In the genomic region with DNA sequence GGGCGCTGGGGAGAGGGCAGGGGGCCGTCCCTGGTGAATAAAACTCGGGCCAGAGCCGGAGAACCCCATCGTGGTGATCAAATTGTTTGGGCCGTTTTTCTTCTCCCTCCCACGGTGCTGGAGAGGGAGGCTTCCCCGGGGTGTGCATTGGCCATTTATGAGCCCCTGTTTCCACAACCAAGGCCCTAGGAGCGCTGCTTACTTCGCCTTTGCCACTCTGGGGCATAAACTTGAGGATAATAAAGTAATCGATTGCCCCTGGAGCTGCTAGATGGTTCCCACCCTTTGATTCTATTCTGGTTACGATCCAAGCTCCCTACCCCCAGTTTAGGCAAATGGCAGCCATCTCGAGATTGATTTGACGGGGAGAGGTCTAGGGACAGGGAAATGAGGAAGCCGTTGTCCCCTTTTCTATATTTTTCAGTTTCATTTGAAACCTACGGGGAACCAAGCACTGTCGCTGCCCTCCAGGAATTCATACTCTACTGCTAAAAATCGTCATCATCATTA, we compare ENCODE assay signal across 8 cellular contexts. TPM values are rescaled to one million over a fixed set of nuclear protein-coding genes. Genes with fewer than 3 reads are reported as not detected.
A peak's percentile ranks its signal among the peaks of the same experiment; 100 is the strongest.
DNase-seq lines count a peak whose midpoint lies in the region; ATAC-seq and TF ChIP-seq lines count a peak whose summit lies in the region.

No MANE protein-coding gene starts in this region.

- H3K79me2 ChIP-seq in DND-41 (ENCODE audit: insufficient read depth, low read length) = peaks cover 70% of the 10 kb centered on the region
- H3K79me2 ChIP-seq in smooth muscle cell (ENCODE audit: low read depth) = peaks cover 16% of the 10 kb centered on the region

- H3K27ac ChIP-seq in DND-41 (ENCODE audit: low read length) (peak overlapping the region; percentile 91), ascending aorta (peak overlapping the region; percentile 68 to 78), smooth muscle cell (ENCODE audit: low read depth) (peak overlapping the region; percentile 5)

- H3K4me3 ChIP-seq in DND-41 (ENCODE audit: low read depth in 1 of 2, low read length in 2 of 2) (peak overlapping the region; percentile 80 to 97), ascending aorta (peak overlapping the region; percentile 98 to 100), iPS-18c (ENCODE audit: insufficient read depth, low read depth, low read length) (peak overlapping the region; percentile 88), smooth muscle cell (peak overlapping the region; percentile 87)

- H3K4me1 ChIP-seq in DND-41 (ENCODE audit: insufficient read depth, low read length) = peaks cover 59% of the 10 kb centered on the region
- peaks cover 6 to 29% of the 10 kb centered on the region in 2 donors for H3K4me1 ChIP-seq in ascending aorta
- peaks cover 11% of the 10 kb centered on the region for H3K4me1 ChIP-seq in smooth muscle cell (ENCODE audit: low read depth)

- no peak for ATAC-seq in DND-41 (ENCODE audit: insufficient read depth, low read depth)
- ATAC-seq in GM19035 (IDR thresholded peaks at IDR 0.05; ENCODE audit: unreplicated experiment) = no peak

- H3K27me3 ChIP-seq in DND-41 (ENCODE audit: insufficient read depth, low read length, poor library complexity) (no peaks in the 10 kb centered on the region), ascending aorta (no peaks in the 10 kb centered on the region), smooth muscle cell (ENCODE audit: low read depth) (no peaks in the 10 kb centered on the region)

- no peaks in the 10 kb centered on the region for H4K20me1 ChIP-seq in DND-41 (ENCODE audit: insufficient read depth, low read length)
- peaks cover 9% of the 10 kb centered on the region for H4K20me1 ChIP-seq in smooth muscle cell (ENCODE audit: low read depth)

- H3F3A ChIP-seq in smooth muscle cell (ENCODE audit: low read depth) = peaks cover 12% of the 10 kb centered on the region

- H3K36me3 ChIP-seq in DND-41 (ENCODE audit: insufficient read depth, low read length) (peaks cover 25% of the 10 kb centered on the region), ascending aorta (peaks cover 4 to 12% of the 10 kb centered on the region in 2 donors), smooth muscle cell (ENCODE audit: low read depth) (peaks cover 6% of the 10 kb centered on the region)

- DNase-seq in DND-41 (peak; percentile 27), M059J (ENCODE audit: low read depth) (peak; percentile 4), ascending aorta (ENCODE audit: low spot score in 2 of 2) (no peak), smooth muscle cell (lab: John Stamatoyannopoulos, UW; ENCODE audit: unreplicated experiment) (no peak), NCI-H1694 treated with DMSO at 0.1 percent for 48 hours (lab: John Stamatoyannopoulos, UW) (no peak), putamen (ENCODE audit: low spot score) (no peak)

- 2% methylated on average over 18 of the region's 18 CpGs for WGBS in smooth muscle cell (ENCODE audit: low lambda C conversion rate)

- TF ChIP-seq CTCF in DND-41 (IDR thresholded peaks at IDR 0.05; ENCODE audit: borderline replicate concordance, extremely low read depth, low read length, poor library complexity, severe bottlenecking) (no peak), ascending aorta (IDR thresholded peaks at IDR 0.05) (no peak), smooth muscle cell (IDR thresholded peaks at IDR 0.05; ENCODE audit: borderline replicate concordance, insufficient read depth, poor library complexity, severe bottlenecking) (no peak)

- peak overlapping the region; percentile 95 for H2AFZ ChIP-seq in DND-41 (ENCODE audit: low read depth, low read length)
- peak overlapping the region; percentile 85 for H2AFZ ChIP-seq in smooth muscle cell (ENCODE audit: low read depth)

- H3K4me2 ChIP-seq in DND-41 (ENCODE audit: insufficient read depth, low read length) (peak overlapping the region; percentile 83), smooth muscle cell (peak overlapping the region; percentile 95)

- H3K9me3 ChIP-seq in DND-41 (ENCODE audit: insufficient read depth, low read length, severe bottlenecking) = no peaks in the 10 kb centered on the region
- no peaks in the 10 kb centered on the region for H3K9me3 ChIP-seq in ascending aorta
- H3K9me3 ChIP-seq in iPS-18c (ENCODE audit: control insufficient read depth, insufficient read depth, low read length) = no peaks in the 10 kb centered on the region
- no peaks in the 10 kb centered on the region for H3K9me3 ChIP-seq in smooth muscle cell (replicated peaks; ENCODE audit: low read depth)

- intact Hi-C loops in ascending aorta (cut with DNase I) = loop anchor here (5.0 kb wide), 1 partner anchor 437 kb away; no protein-coding TSS in a partner anchor

- H3K9ac ChIP-seq in DND-41 (ENCODE audit: low read depth, low read length) (peak overlapping the region; percentile 84), smooth muscle cell (ENCODE audit: low read depth) (peak overlapping the region; percentile 52)

RNA-seq across cellular contexts. Expression of a gene that starts 0.7 kb away (rescaled TPM):
- 7.9 and 11.4 TPM in 2 replicates for total RNA-seq in M059J (2014; rRNA removed; shearing (Covaris generic))
- 6.1 TPM for total RNA-seq in ascending aorta
- 9.3 and 11.7 TPM in 2 replicates for total RNA-seq in smooth muscle cell
- 6.2 and 7.9 TPM in 2 replicates for polyA plus RNA-seq in smooth muscle cell

RNA-seq across cellular contexts. Expression of a gene that starts 2.5 kb away (rescaled TPM):
- total RNA-seq in M059J (2014; rRNA removed; shearing (Covaris generic)) = 62.4 and 65.7 TPM in 2 replicates
- 27.4 TPM for total RNA-seq in ascending aorta
- total RNA-seq in smooth muscle cell = 46.0 and 50.2 TPM in 2 replicates
- polyA plus RNA-seq in smooth muscle cell = 43.8 and 57.3 TPM in 2 replicates

RNA-seq across cellular contexts. Expression of a gene that starts 31.1 kb away (rescaled TPM):
- total RNA-seq in M059J (2014; rRNA removed; shearing (Covaris generic)) = 21.0 and 26.3 TPM in 2 replicates
- total RNA-seq in ascending aorta = 44.4 TPM
- 37.2 and 47.4 TPM in 2 replicates for total RNA-seq in smooth muscle cell
- polyA plus RNA-seq in smooth muscle cell = 46.7 and 49.1 TPM in 2 replicates

Comparison
In these comparisons a context has a peak if more than half of its experiments do, and no peak if none do; other contexts are left out.
1. DNase-seq: peak in DND-41 (single experiment) and M059J (single experiment); none in ascending aorta (0 of 2), smooth muscle cell (single experiment), NCI-H1694 treated with DMSO at 0.1 percent for 48 hours (single experiment) and putamen (single experiment).
2. H3K27ac ChIP-seq: peak in every context shown above with its lines; median percentile 91 in DND-41; 73 in ascending aorta; 5 in smooth muscle cell.
3. Peak in every context shown above with its lines, with median percentiles within 50 percentile points of each other: H3K4me3 ChIP-seq.